8 cellular contexts compared by ENCODE assay signal in genomic region chr1:25642710-25643109, GRCh38. TPM values are rescaled to one million over a fixed set of nuclear protein-coding genes. Genes with fewer than 3 reads are reported as not detected.
DNase-seq lines count a peak whose midpoint lies in the region; ATAC-seq and TF ChIP-seq lines count a peak whose summit lies in the region.

No MANE protein-coding gene starts in this region.

- H3K36me3 ChIP-seq in Peyer's patch (peaks cover 0 to 6% (median 0%) of the 10 kb centered on the region in 3 donors), vagina (no peaks in the 10 kb centered on the region)
- H3K36me3 ChIP-seq in naive thymus-derived CD4-positive, alpha-beta T cell (ENCODE audit: control insufficient read depth in 2 of 3, insufficient read depth in 3 of 3, low read length in 3 of 3) = peaks cover 0 to 21% (median 6%) of the 10 kb centered on the region in 3 experiments

- no peak for TF ChIP-seq CTCF in Peyer's patch (IDR thresholded peaks at IDR 0.05)
- TF ChIP-seq CTCF in vagina (IDR thresholded peaks at IDR 0.05) = no peak

- intact Hi-C loops in naive thymus-derived CD4-positive, alpha-beta T cell (cut with micrococcal nuclease) = loop anchor here (1.0 kb wide), 6 partner anchors 10 to 133 kb away; no protein-coding TSS in a partner anchor
- intact Hi-C loops in vagina (cut with DNase I) = no loop called here

- H3K27me3 Mint-ChIP-seq in activated naive CD8-positive, alpha-beta T cell treated with anti-CD3 and anti-CD28 coated beads, Interleukin-2, amount 10 ng/mL, durations not matched to agents 7 days and 5 days = peaks cover 12% of the 10 kb centered on the region
- peaks cover 0 to 85% (median 0%) of the 10 kb centered on the region in 5 donors for H3K27me3 Mint-ChIP-seq in naive thymus-derived CD4-positive, alpha-beta T cell

- no peaks in the 10 kb centered on the region for H3K9me3 Mint-ChIP-seq in activated naive CD8-positive, alpha-beta T cell treated with anti-CD3 and anti-CD28 coated beads, Interleukin-2, amount 10 ng/mL, durations not matched to agents 7 days and 5 days
- H3K9me3 Mint-ChIP-seq in naive thymus-derived CD4-positive, alpha-beta T cell = peaks cover 0 to 17% (median 11%) of the 10 kb centered on the region in 11 donors

- peaks cover 45% of the 10 kb centered on the region for H3K4me1 Mint-ChIP-seq in activated naive CD8-positive, alpha-beta T cell treated with anti-CD3 and anti-CD28 coated beads, Interleukin-2, amount 10 ng/mL, durations not matched to agents 7 days and 5 days
- peaks cover 54 to 96% (median 92%) of the 10 kb centered on the region in 7 donors for H3K4me1 Mint-ChIP-seq in naive thymus-derived CD4-positive, alpha-beta T cell

- H3K27ac Mint-ChIP-seq in activated naive CD8-positive, alpha-beta T cell treated with anti-CD3 and anti-CD28 coated beads, Interleukin-2, amount 10 ng/mL, durations not matched to agents 7 days and 5 days = peak overlapping the region; percentile 77
- peak overlapping the region; percentile 81 to 96 (median 92) for H3K27ac Mint-ChIP-seq in naive thymus-derived CD4-positive, alpha-beta T cell

- H3K4me1 ChIP-seq in Peyer's patch = peaks cover 0 to 5% (median 2%) of the 10 kb centered on the region in 4 donors
- peaks cover 20 to 66% of the 10 kb centered on the region in 2 donors for H3K4me1 ChIP-seq in naive thymus-derived CD4-positive, alpha-beta T cell (ENCODE audit: control insufficient read depth in 2 of 2, insufficient read depth in 2 of 2, low read length in 2 of 2)
- peaks cover 31% of the 10 kb centered on the region for H3K4me1 ChIP-seq in vagina

- H3K27me3 ChIP-seq in Peyer's patch = no peaks in the 10 kb centered on the region
- H3K27me3 ChIP-seq in naive thymus-derived CD4-positive, alpha-beta T cell (ENCODE audit: control insufficient read depth in 2 of 2, insufficient read depth in 2 of 2, low read length in 2 of 2) = no peaks in the 10 kb centered on the region
- H3K27me3 ChIP-seq in vagina = no peaks in the 10 kb centered on the region

- H3K27ac ChIP-seq in Peyer's patch (peak overlapping the region; percentile 8 to 61 (median 38)), vagina (peak overlapping the region; percentile 28)
- peak overlapping the region; percentile 77 for H3K27ac ChIP-seq in naive thymus-derived CD4-positive, alpha-beta T cell (ENCODE audit: low read depth, low read length)

- peaks cover 48% of the 10 kb centered on the region for H3K36me3 Mint-ChIP-seq in activated naive CD8-positive, alpha-beta T cell treated with anti-CD3 and anti-CD28 coated beads, Interleukin-2, amount 10 ng/mL, durations not matched to agents 7 days and 5 days
- peaks cover 12 to 52% (median 38%) of the 10 kb centered on the region in 5 donors for H3K36me3 Mint-ChIP-seq in naive thymus-derived CD4-positive, alpha-beta T cell

- POLR2A ChIA-PET in activated naive CD8-positive, alpha-beta T cell treated with anti-CD3 and anti-CD28 coated beads, Interleukin-2, amount 10 ng/mL, durations not matched to agents 7 days and 5 days (lab: Charles Lee) = interaction anchor here (0.7 to 2.8 kb wide), 11 partner anchors 9 to 395 kb away, joined by 3 to 26 read pairs (median 5); partner anchors contain the start of gene RSRP1
- POLR2A ChIA-PET in naive thymus-derived CD4-positive, alpha-beta T cell (lab: Charles Lee) = interaction anchor here (0.6 to 6.4 kb wide), 14 partner anchors 9 to 177 kb away, joined by 3 to 125 read pairs (median 9); partner anchors contain the start of gene MTFR1L

- CTCF ChIA-PET in naive thymus-derived CD4-positive, alpha-beta T cell (lab: Charles Lee) = interaction anchor here (0.6 to 5.6 kb wide), 12 partner anchors 11 to 150 kb away, joined by 3 to 35 read pairs (median 4); no protein-coding TSS in a partner anchor

- H3K9me3 ChIP-seq in Peyer's patch (peaks cover 0 to 3% (median 0%) of the 10 kb centered on the region in 4 donors), vagina (no peaks in the 10 kb centered on the region)
- H3K9me3 ChIP-seq in naive thymus-derived CD4-positive, alpha-beta T cell (ENCODE audit: control insufficient read depth in 2 of 3, low read length in 3 of 3) = no peaks in the 10 kb centered on the region

- DNase-seq in GM19238 (ENCODE audit: insufficient read length, low spot score) (peak; percentile 37), Peyer's patch (peak in 2 of 3 donors; percentile 73 to 82), vagina (ENCODE audit: extremely low spot score in 2 of 2) (no peak), NCI-H82 (lab: John Stamatoyannopoulos, UW) (no peak), islet precursor cell (no peak)
- peak; percentile 63 for DNase-seq in activated naive CD8-positive, alpha-beta T cell treated with anti-CD3 and anti-CD28 coated beads, Interleukin-2, amount 10 ng/mL, durations not matched to agents 7 days and 5 days
- DNase-seq in naive thymus-derived CD4-positive, alpha-beta T cell = peak; percentile 29 to 88 (median 84)

- peak; percentile 92 for ATAC-seq in activated naive CD8-positive, alpha-beta T cell treated with anti-CD3 and anti-CD28 coated beads, Interleukin-2, amount 10 ng/mL, durations not matched to agents 7 days and 5 days (ENCODE audit: low read depth)
- peak; percentile 96 for ATAC-seq in naive thymus-derived CD4-positive, alpha-beta T cell
- ATAC-seq in GM21526 (IDR thresholded peaks at IDR 0.05; ENCODE audit: low FRiP score, unreplicated experiment) = no peak

- H3K4me3 Mint-ChIP-seq in activated naive CD8-positive, alpha-beta T cell treated with anti-CD3 and anti-CD28 coated beads, Interleukin-2, amount 10 ng/mL, durations not matched to agents 7 days and 5 days = peak overlapping the region; percentile 80
- peak overlapping the region; percentile 43 to 89 (median 72) for H3K4me3 Mint-ChIP-seq in naive thymus-derived CD4-positive, alpha-beta T cell

- H3K4me3 ChIP-seq in Peyer's patch (no peak overlapping the region), vagina (no peak overlapping the region)
- peak overlapping the region; percentile 53 for H3K4me3 ChIP-seq in naive thymus-derived CD4-positive, alpha-beta T cell (ENCODE audit: low read length)

- TF ChIP-seq POLR2A in Peyer's patch (IDR thresholded peaks at IDR 0.05) (no peak), vagina (IDR thresholded peaks at IDR 0.05) (no peak)

RNA-seq across cellular contexts. Expression of gene MAN1C1, which starts 26.1 kb away (rescaled TPM):
- total RNA-seq in Peyer's patch (10 to 100 TPM in 1 of 4 donors, 1 to 10 TPM in 3; 2.3 to 10.7 (median 6.7) TPM), vagina (31.4 TPM)
- total RNA-seq in activated naive CD8-positive, alpha-beta T cell treated with anti-CD3 and anti-CD28 coated beads, Interleukin-2, amount 10 ng/mL, durations not matched to agents 7 days and 5 days = 10 to 100 TPM; 20.5 to 20.9 TPM
- total RNA-seq in naive thymus-derived CD4-positive, alpha-beta T cell = 10 to 100 TPM; 28.8 to 85.5 (median 69.9) TPM
- polyA plus RNA-seq in naive thymus-derived CD4-positive, alpha-beta T cell = 10 to 100 TPM; 16.0 to 30.4 TPM

Comparison
In these comparisons a context has a peak if more than half of its experiments do, and no peak if none do; other contexts are left out.
1. DNase-seq: peak in GM19238 (single experiment), Peyer's patch (2 of 3), activated naive CD8-positive, alpha-beta T cell treated with anti-CD3 and anti-CD28 coated beads, Interleukin-2, amount 10 ng/mL, durations not matched to agents 7 days and 5 days (single experiment) and naive thymus-derived CD4-positive, alpha-beta T cell (9 of 9); none in vagina (0 of 2), NCI-H82 (single experiment) and islet precursor cell (single experiment).
2. Peak in every context shown above with its lines, with median percentiles within 50 percentile points of each other: H3K27ac ChIP-seq.